ENCODE assay signal across 1 cellular context in the genomic region with DNA sequence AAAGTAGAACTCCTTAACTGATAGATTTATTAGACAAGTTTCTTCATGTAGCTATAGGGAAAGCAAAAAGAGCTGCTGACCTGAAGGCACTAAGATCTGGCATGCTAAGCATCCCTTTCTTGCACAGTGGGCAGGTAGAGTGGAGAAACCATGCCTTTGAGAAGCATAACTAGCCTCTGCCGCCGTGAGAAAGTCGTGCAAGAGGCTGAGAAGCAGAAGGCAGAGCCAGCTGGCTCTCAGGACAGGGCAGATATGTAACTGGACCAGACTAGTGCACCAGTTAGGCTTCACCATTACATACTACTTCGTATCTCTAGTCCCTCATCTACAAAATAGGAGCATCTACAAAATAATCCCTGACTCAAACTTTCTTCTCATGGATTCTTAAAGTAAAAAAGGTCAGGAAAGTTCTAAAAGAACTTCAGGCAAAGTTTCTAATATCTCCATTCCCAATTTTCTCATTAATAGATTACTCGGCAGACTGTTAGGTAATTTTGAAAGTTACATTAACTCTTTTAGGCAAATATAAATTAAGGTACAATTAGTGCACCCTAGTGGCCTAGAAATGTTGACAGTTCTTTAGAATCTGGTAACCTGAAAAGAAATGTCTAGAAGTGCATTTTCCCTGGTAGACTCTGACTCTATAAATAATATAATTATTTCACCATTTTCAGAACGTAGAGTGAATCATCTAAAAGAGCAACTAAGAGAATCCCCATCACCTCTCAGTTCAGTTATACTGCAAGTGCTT.
TF ChIP-seq lines count a peak whose summit lies in the region.

No MANE protein-coding gene starts in this region.

TF ChIP-seq in GM12878, 131 proteins besides CTCF, POLR2A, EP300 and RAD21:
- TF ChIP-seq RFX5 (IDR thresholded peaks at IDR 0.05; ENCODE audit: low read depth, low read length) (no peak), LARP7 (IDR thresholded peaks at IDR 0.05) (no peak), SMC3 (IDR thresholded peaks at IDR 0.05; ENCODE audit: borderline replicate concordance, low read length) (no peak; the same call in 1 of the 2 replicates), BHLHE40 (IDR thresholded peaks at IDR 0.05; ENCODE audit: borderline replicate concordance in 1 of 2, low read depth in 2 of 2, low read length in 1 of 2) (no peak), BRCA1 (IDR thresholded peaks at IDR 0.05; ENCODE audit: low read depth, low read length) (no peak)
TF ChIP-seq in GM12878: peak in this region for 0.
